Comparison of ENCODE assay signal across 8 cellular contexts in the genomic region with DNA sequence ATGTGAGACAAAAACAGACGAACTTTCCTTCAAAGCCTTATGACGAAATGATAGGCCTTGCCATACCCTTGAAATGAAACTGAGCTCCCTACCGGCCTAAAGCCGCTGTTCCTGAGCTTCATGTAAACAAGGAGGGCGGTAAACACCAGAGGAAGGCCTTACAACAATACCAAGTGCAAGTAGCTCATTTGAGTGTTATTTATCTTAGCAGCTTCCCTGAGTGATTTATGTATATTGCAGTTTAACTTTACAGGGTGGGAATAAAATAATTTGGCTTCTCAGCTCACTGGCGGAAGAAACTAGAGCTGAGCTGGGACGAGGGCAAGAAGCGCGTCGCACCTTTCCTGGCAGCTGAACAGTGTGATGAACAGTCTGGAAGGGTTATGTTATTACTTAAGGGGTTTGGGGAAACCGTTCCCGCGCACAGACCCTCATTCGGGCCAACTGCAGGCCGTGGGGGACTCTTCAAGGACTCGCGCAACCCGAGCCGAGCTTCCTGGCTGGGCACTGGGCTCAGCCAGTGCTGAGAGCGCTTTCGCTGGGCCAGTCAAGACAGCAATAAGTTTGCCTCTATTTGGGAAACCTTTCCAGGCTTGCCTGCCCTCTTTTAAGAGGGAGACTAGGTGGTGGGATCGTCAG.
DNase-seq lines count a peak whose midpoint lies in the region; ATAC-seq and TF ChIP-seq lines count a peak whose summit lies in the region.

No MANE protein-coding gene starts in this region.

- H3K4me3 Mint-ChIP-seq in nephron progenitor cell: peak overlapping the region; percentile 76

- H3K36me3 Mint-ChIP-seq in nephron progenitor cell (ENCODE audit: low read depth): no peaks in the 10 kb centered on the region

- H3K27me3 Mint-ChIP-seq in nephron progenitor cell (ENCODE audit: low read depth, poor library complexity): peaks cover 78% of the 10 kb centered on the region

- no peaks in the 10 kb centered on the region for H3K9me3 Mint-ChIP-seq in nephron progenitor cell

- H3K4me3 ChIP-seq in ACC112 (ENCODE audit: low read depth, low read length): peak overlapping the region; percentile 95
- H3K4me3 ChIP-seq in GM12865 (ENCODE audit: low read depth, low read length): peak overlapping the region; percentile 90

- no peaks in the 10 kb centered on the region for H3K79me2 ChIP-seq in ACC112 (ENCODE audit: control insufficient read depth, insufficient read depth, low read length, unreplicated experiment)

- H3K4me1 ChIP-seq in ACC112 (ENCODE audit: control insufficient read depth, insufficient read depth, low read length, unreplicated experiment): peaks cover 12% of the 10 kb centered on the region

- no peak for ATAC-seq in HG03159 (IDR thresholded peaks at IDR 0.05; ENCODE audit: unreplicated experiment)
- no peak for ATAC-seq in GM21367 (IDR thresholded peaks at IDR 0.05; ENCODE audit: unreplicated experiment)

- no peaks in the 10 kb centered on the region; the same call in 1 of the 2 replicates for H3K27me3 ChIP-seq in ACC112 (ENCODE audit: insufficient read depth, low read length)

- peak; percentile 35 for DNase-seq in GM12865 (ENCODE audit: low read depth)
- peak; percentile 75 for DNase-seq in RKO (ENCODE audit: low spot score)
- DNase-seq in ecto neural progenitor cell (ENCODE audit: low spot score): peak; percentile 54
- peak; percentile 25 for DNase-seq in nephron progenitor cell
- DNase-seq in A172 (ENCODE audit: low spot score): no peak

- H3K27ac Mint-ChIP-seq in nephron progenitor cell: peak overlapping the region; percentile 81

- no peak for TF ChIP-seq CTCF in GM12865 (IDR thresholded peaks at IDR 0.05; ENCODE audit: insufficient read depth, low read depth, low read length, missing control alignments)
- no peak for TF ChIP-seq CTCF in nephron progenitor cell (IDR thresholded peaks at IDR 0.05)

- no peaks in the 10 kb centered on the region for H3K36me3 ChIP-seq in ACC112 (ENCODE audit: insufficient read depth, low read length)

- H3K4me1 Mint-ChIP-seq in nephron progenitor cell: peaks cover 65% of the 10 kb centered on the region

- H2AFZ ChIP-seq in ACC112 (ENCODE audit: low read length, unreplicated experiment): peak overlapping the region; percentile 82

- H3K27ac ChIP-seq in ACC112 (ENCODE audit: low read depth, low read length): peak overlapping the region; percentile 86; the same call in 1 of the 2 replicates
